Comparison of ENCODE assay signal across 24 cellular contexts in genomic region chr14:96287856-96288255, GRCh38. TPM values are rescaled to one million over a fixed set of nuclear protein-coding genes. Genes with fewer than 3 reads are reported as not detected.
"Had no signal": no experiment of that assay in that cellular context is flagged by ENCODE, and none has a peak within 500 bp of the region (broad histone marks: within the 10 kb centered on the region; RNA-seq: fewer than 3 reads in every experiment).

No MANE protein-coding gene starts in this region.

- H3K4me1 Mint-ChIP-seq: activated CD8-positive, alpha-beta memory T cell treated with anti-CD3 and anti-CD28 coated beads, Interleukin-2, amount 10 ng/mL, durations not matched to agents 7 days and 5 days; activated naive CD4-positive, alpha-beta T cell treated with anti-CD3 and anti-CD28 coated beads, Interleukin-2, amount 10 ng/mL, durations not matched to agents 7 days and 5 days; activated naive CD8-positive, alpha-beta T cell treated with anti-CD3 and anti-CD28 coated beads for 36 hours; activated T-helper 17 cell treated with anti-CD3 and anti-CD28 coated beads, Interleukin-2, amount 50 U/mL, for 72 hours had no signal

- ATAC-seq: activated CD8-positive, alpha-beta memory T cell treated with anti-CD3 and anti-CD28 coated beads, Interleukin-2, amount 10 ng/mL, durations not matched to agents 7 days and 5 days; activated T-cell treated with anti-CD3 and anti-CD28 coated beads, Interleukin-2, amount 50 U/mL, for 4 hours; activated T-helper 17 cell treated with anti-CD3 and anti-CD28 coated beads, Interleukin-2, amount 50 U/mL, for 72 hours; K562 had no signal

- H3K9me3 Mint-ChIP-seq: activated naive CD4-positive, alpha-beta T cell treated with anti-CD3 and anti-CD28 coated beads, Interleukin-2, amount 10 ng/mL, durations not matched to agents 7 days and 5 days; activated naive CD8-positive, alpha-beta T cell treated with anti-CD3 and anti-CD28 coated beads for 36 hours; activated T-cell treated with anti-CD3 and anti-CD28 coated beads, Interleukin-2, amount 50 U/mL, for 4 hours; activated T-helper 17 cell treated with anti-CD3 and anti-CD28 coated beads, Interleukin-2, amount 50 U/mL, for 72 hours had no signal

- H3K4me3 ChIP-seq: K562, Peyer's patch had no signal

- H3K9me3 ChIP-seq: Peyer's patch had no signal

- H3K4me3 Mint-ChIP-seq: activated CD8-positive, alpha-beta memory T cell treated with anti-CD3 and anti-CD28 coated beads, Interleukin-2, amount 10 ng/mL, durations not matched to agents 7 days and 5 days; activated naive CD4-positive, alpha-beta T cell treated with anti-CD3 and anti-CD28 coated beads, Interleukin-2, amount 10 ng/mL, durations not matched to agents 7 days and 5 days; activated naive CD8-positive, alpha-beta T cell treated with anti-CD3 and anti-CD28 coated beads for 36 hours; activated T-cell treated with anti-CD3 and anti-CD28 coated beads, Interleukin-2, amount 50 U/mL, for 4 hours; activated T-helper 17 cell treated with anti-CD3 and anti-CD28 coated beads, Interleukin-2, amount 50 U/mL, for 72 hours had no signal

- H3K4me1 ChIP-seq: Peyer's patch had no signal

- H3K27ac Mint-ChIP-seq: activated CD8-positive, alpha-beta memory T cell treated with anti-CD3 and anti-CD28 coated beads, Interleukin-2, amount 10 ng/mL, durations not matched to agents 7 days and 5 days; activated naive CD4-positive, alpha-beta T cell treated with anti-CD3 and anti-CD28 coated beads, Interleukin-2, amount 10 ng/mL, durations not matched to agents 7 days and 5 days; activated naive CD8-positive, alpha-beta T cell treated with anti-CD3 and anti-CD28 coated beads for 36 hours; activated T-helper 17 cell treated with anti-CD3 and anti-CD28 coated beads, Interleukin-2, amount 50 U/mL, for 72 hours had no signal

- FAIRE-seq: K562 had no signal

- DNase-seq: activated CD4-positive, alpha-beta T cell treated with anti-CD3 and anti-CD28 coated beads for 48 hours; activated CD4-positive, alpha-beta T cell treated with anti-CD3 and anti-CD28 coated beads, Interleukin-2, amount 50 U/mL, for 4 hours; activated CD4-positive, CD25-positive, alpha-beta regulatory T cell treated with anti-CD3 and anti-CD28 coated beads, Interleukin-2, amount 50 U/mL, for 72 hours; activated CD8-positive, alpha-beta memory T cell treated with anti-CD3 and anti-CD28 coated beads, Interleukin-2, amount 10 ng/mL, durations not matched to agents 7 days and 5 days; activated gamma-delta T cell treated with Interleukin-2 at 50 U/mL for 16 hours; activated naive CD4-positive, alpha-beta T cell treated with anti-CD3 and anti-CD28 coated beads, Interleukin-2, amount 10 ng/mL, durations not matched to agents 7 days and 5 days; activated naive CD8-positive, alpha-beta T cell treated with anti-CD3 and anti-CD28 coated beads for 36 hours; activated T-cell treated with anti-CD3 and anti-CD28 coated beads, Interleukin-2, amount 50 U/mL, for 4 hours; brain microvascular endothelial cell; central memory CD4-positive, alpha-beta T cell; Karpas-422; NCI-H1105 treated with DMSO at 0.1 percent for 48 hours; NCI-H1436 treated with DMSO at 0.1 percent for 48 hours; NCI-H187; NCI-H2081; NCI-H510A treated with DMSO at 0.1 percent for 48 hours; NCI-H69; Peyer's patch; SHP77 treated with DMSO at 0.1 percent for 48 hours; T-helper 1 cell had no signal

- H3K27me3 ChIP-seq: brain microvascular endothelial cell, Peyer's patch had no signal

- H3K27me3 Mint-ChIP-seq: activated CD8-positive, alpha-beta memory T cell treated with anti-CD3 and anti-CD28 coated beads, Interleukin-2, amount 10 ng/mL, durations not matched to agents 7 days and 5 days; activated naive CD4-positive, alpha-beta T cell treated with anti-CD3 and anti-CD28 coated beads, Interleukin-2, amount 10 ng/mL, durations not matched to agents 7 days and 5 days; activated naive CD8-positive, alpha-beta T cell treated with anti-CD3 and anti-CD28 coated beads for 36 hours; activated T-helper 17 cell treated with anti-CD3 and anti-CD28 coated beads, Interleukin-2, amount 50 U/mL, for 72 hours had no signal

- H3K27ac ChIP-seq: brain microvascular endothelial cell, Peyer's patch, RWPE1 had no signal

RNA-seq across cellular contexts. Expression of gene BDKRB1, which starts 31.8 kb away (rescaled TPM):
- total RNA-seq: activated CD8-positive, alpha-beta memory T cell treated with anti-CD3 and anti-CD28 coated beads, Interleukin-2, amount 10 ng/mL, durations not matched to agents 7 days and 5 days; activated naive CD8-positive, alpha-beta T cell treated with anti-CD3 and anti-CD28 coated beads for 36 hours; activated T-cell treated with anti-CD3 and anti-CD28 coated beads, Interleukin-2, amount 50 U/mL, for 4 hours; activated T-helper 17 cell treated with anti-CD3 and anti-CD28 coated beads, Interleukin-2, amount 50 U/mL, for 72 hours; T-helper 2 cell treated with Interferon-gamma antibody and Interleukin-4, amounts not matched to agents 100 ng/mL and 5 ng/mL, for 36 hours had no signal
